ENCODE assay signal across 8 cellular contexts in genomic region chr12:101697197-101697929, GRCh38. TPM values are rescaled to one million over a fixed set of nuclear protein-coding genes. Genes with fewer than 3 reads are reported as not detected.
DNase-seq lines count a peak whose midpoint lies in the region; ATAC-seq and TF ChIP-seq lines count a peak whose summit lies in the region.

Gene CHPT1, plus strand, starts transcription at chr12:101697640. Its CDS starts 222 bp downstream, at chr12:101697862.

- intact Hi-C loops in activated T-helper 2 cell treated with anti-CD3 and anti-CD28 coated beads, Interferon-gamma antibody, Interleukin-2, Interleukin-4, amounts not matched to agents 10 μg/mL and 5 μg/mL and 100 μg/mL, durations not matched to agents 14 hours and 24 hours and 36 hours (cut with micrococcal nuclease): loop anchor here (2.0 to 10.0 kb wide), 3 partner anchors 135 to 367 kb away; partner anchors contain the start of genes GNPTAB and WASHC3

- H3K4me3 ChIP-seq in foreskin fibroblast (ENCODE audit: low read depth in 1 of 2, low read length in 2 of 2) (peak within 1 kb of the TSS; percentile 54 to 80), neuronal stem cell (ENCODE audit: low read length in 2 of 2) (peak within 1 kb of the TSS; percentile 81 to 97), suprapubic skin (peak within 1 kb of the TSS; percentile 97)

- H2BK15ac ChIP-seq in neuronal stem cell (ENCODE audit: low read length): peak within 1 kb of the TSS; percentile 32

- H3K36me3 ChIP-seq in neuronal stem cell (replicated peaks in 1 of 2; ENCODE audit: control insufficient read depth in 2 of 2, insufficient read depth in 2 of 2, low read length in 2 of 2) (no peaks in the 10 kb centered on the region), suprapubic skin (no peaks in the 10 kb centered on the region)

- peak within 1 kb of the TSS; percentile 87 for H3K4me3 Mint-ChIP-seq in activated T-helper 2 cell treated with anti-CD3 and anti-CD28 coated beads, Interferon-gamma antibody, Interleukin-2, Interleukin-4, amounts not matched to agents 10 μg/mL and 5 μg/mL and 100 μg/mL, durations not matched to agents 14 hours and 24 hours and 36 hours (ENCODE audit: low read depth)

- peaks cover 19% of the 10 kb centered on the region for H3K4me1 Mint-ChIP-seq in activated T-helper 2 cell treated with anti-CD3 and anti-CD28 coated beads, Interferon-gamma antibody, Interleukin-2, Interleukin-4, amounts not matched to agents 10 μg/mL and 5 μg/mL and 100 μg/mL, durations not matched to agents 14 hours and 24 hours and 36 hours (ENCODE audit: low read depth)

- no peaks in the 10 kb centered on the region for H3K36me3 Mint-ChIP-seq in activated T-helper 2 cell treated with anti-CD3 and anti-CD28 coated beads, Interferon-gamma antibody, Interleukin-2, Interleukin-4, amounts not matched to agents 10 μg/mL and 5 μg/mL and 100 μg/mL, durations not matched to agents 14 hours and 24 hours and 36 hours (ENCODE audit: low read depth)

- H3K18ac ChIP-seq in neuronal stem cell (ENCODE audit: low read length): peak within 1 kb of the TSS; percentile 95

- H2AFZ ChIP-seq in neuronal stem cell (ENCODE audit: low read length): peak within 1 kb of the TSS; percentile 97

- DNase-seq in D341Med (ENCODE audit: low spot score) (peak; percentile 90), HT1080 (ENCODE audit: low read depth) (peak; percentile 47), RPMI7951 (ENCODE audit: low read depth) (peak; percentile 62), foreskin fibroblast (peak; percentile 23 to 70), neuronal stem cell (ENCODE audit: low spot score) (peak; percentile 63), suprapubic skin (ENCODE audit: low spot score in 2 of 2) (peak; percentile 81 to 86)
- DNase-seq in activated T-helper 2 cell treated with anti-CD3 and anti-CD28 coated beads, Interferon-gamma antibody, Interleukin-2, Interleukin-4, amounts not matched to agents 10 μg/mL and 5 μg/mL and 100 μg/mL, durations not matched to agents 14 hours and 24 hours and 36 hours (ENCODE audit: low spot score): peak; percentile 46

- H3K79me1 ChIP-seq in neuronal stem cell (ENCODE audit: low read depth, low read length): peaks cover 2% of the 10 kb centered on the region

- TF ChIP-seq POLR2A in suprapubic skin (IDR thresholded peaks at IDR 0.05): no peak

- H3K9me3 ChIP-seq in neuronal stem cell (replicated peaks in 1 of 2; ENCODE audit: control insufficient read depth in 2 of 2, insufficient read depth in 1 of 2, low read depth in 1 of 2, low read length in 2 of 2) (peaks cover 0 to 4% of the 10 kb centered on the region in 2 donors), suprapubic skin (no peaks in the 10 kb centered on the region)

- ATAC-seq in GM19468 (IDR thresholded peaks at IDR 0.05; ENCODE audit: extremely low read depth, unreplicated experiment): peak; percentile 41

- peak within 1 kb of the TSS; percentile 90 for H3K9ac ChIP-seq in neuronal stem cell (ENCODE audit: low read depth, low read length, poor library complexity)

- H3K27me3 Mint-ChIP-seq in activated T-helper 2 cell treated with anti-CD3 and anti-CD28 coated beads, Interferon-gamma antibody, Interleukin-2, Interleukin-4, amounts not matched to agents 10 μg/mL and 5 μg/mL and 100 μg/mL, durations not matched to agents 14 hours and 24 hours and 36 hours (ENCODE audit: low read depth): peaks cover 6% of the 10 kb centered on the region

- no peak within 1 kb of the TSS for H4K91ac ChIP-seq in neuronal stem cell (ENCODE audit: low read depth, low read length, poor library complexity)

- no peak within 1 kb of the TSS for H2AK5ac ChIP-seq in neuronal stem cell (ENCODE audit: low read depth, low read length)

- no CpG with 5 or more reads among the region's 80 CpGs for WGBS in neuronal stem cell (ENCODE audit: extremely low coverage in 2 of 2, insufficient read length in 2 of 2, insufficient replicate concordance in 1 of 2), 2 donors
- 3% methylated on average over 21 of the region's 80 CpGs for WGBS in suprapubic skin

- H3K4me1 ChIP-seq in neuronal stem cell (ENCODE audit: control insufficient read depth in 2 of 2, insufficient read depth in 1 of 2, low read depth in 1 of 2, low read length in 2 of 2) (peaks cover 0 to 2% of the 10 kb centered on the region in 2 donors), suprapubic skin (peaks cover 49% of the 10 kb centered on the region)

- H4K8ac ChIP-seq in neuronal stem cell (ENCODE audit: low read depth, low read length): no peak within 1 kb of the TSS

- no peak within 1 kb of the TSS for H3K27ac ChIP-seq in neuronal stem cell (replicated peaks; ENCODE audit: low read length)
- peak within 1 kb of the TSS; percentile 94 for H3K27ac ChIP-seq in suprapubic skin

- peak within 1 kb of the TSS; percentile 73 for H3K27ac Mint-ChIP-seq in activated T-helper 2 cell treated with anti-CD3 and anti-CD28 coated beads, Interferon-gamma antibody, Interleukin-2, Interleukin-4, amounts not matched to agents 10 μg/mL and 5 μg/mL and 100 μg/mL, durations not matched to agents 14 hours and 24 hours and 36 hours

- peak within 1 kb of the TSS; percentile 99 for H3K4me2 ChIP-seq in neuronal stem cell (ENCODE audit: insufficient read depth, low read length, poor library complexity, severe bottlenecking)

- no peak within 1 kb of the TSS for H2BK5ac ChIP-seq in neuronal stem cell (ENCODE audit: low read length)

- H3K27me3 ChIP-seq in neuronal stem cell (ENCODE audit: control insufficient read depth in 3 of 3, insufficient read depth in 3 of 3, low read depth in 1 of 3, low read length in 3 of 3) (peaks cover 0 to 23% (median 20%) of the 10 kb centered on the region in 3 experiments), suprapubic skin (no peaks in the 10 kb centered on the region)

- peak within 1 kb of the TSS; percentile 90 for H3K14ac ChIP-seq in neuronal stem cell (ENCODE audit: low read length)

- TF ChIP-seq CTCF in foreskin fibroblast (IDR thresholded peaks at IDR 0.05; ENCODE audit: low read depth, low read length) (no peak), suprapubic skin (IDR thresholded peaks at IDR 0.05) (no peak)

- peak within 1 kb of the TSS; percentile 92 for H3K23ac ChIP-seq in neuronal stem cell (ENCODE audit: low read depth, low read length, poor library complexity)

- H3K4ac ChIP-seq in neuronal stem cell (ENCODE audit: low read length): no peak within 1 kb of the TSS

- H2BK12ac ChIP-seq in neuronal stem cell (ENCODE audit: low read length): no peak within 1 kb of the TSS

- no peaks in the 10 kb centered on the region for H3K9me3 Mint-ChIP-seq in activated T-helper 2 cell treated with anti-CD3 and anti-CD28 coated beads, Interferon-gamma antibody, Interleukin-2, Interleukin-4, amounts not matched to agents 10 μg/mL and 5 μg/mL and 100 μg/mL, durations not matched to agents 14 hours and 24 hours and 36 hours

- TF ChIP-seq EP300 in suprapubic skin (IDR thresholded peaks at IDR 0.05): no peak

- no peak within 1 kb of the TSS for H2BK120ac ChIP-seq in neuronal stem cell (ENCODE audit: low read depth, low read length)

RNA-seq across cellular contexts. Expression of gene CHPT1, which starts in this region (rescaled TPM):
- 59.8 and 82.5 TPM in 2 replicates for total RNA-seq in HT1080 (2014; rRNA removed; shearing (Covaris generic))
- polyA plus RNA-seq in HT1080 (2015; cell fraction: cytosol; rRNA removed): 40.5 and 46.0 TPM in 2 replicates
- polyA plus RNA-seq in HT1080 (2015; cell fraction: nucleus; rRNA removed): 16.7 and 17.4 TPM in 2 replicates
- 34.3 and 39.2 TPM in 2 replicates for total RNA-seq in RPMI7951 (2014; rRNA removed; shearing (Covaris generic))
- total RNA-seq in activated T-helper 2 cell treated with anti-CD3 and anti-CD28 coated beads, Interferon-gamma antibody, Interleukin-2, Interleukin-4, amounts not matched to agents 10 μg/mL and 5 μg/mL and 100 μg/mL, durations not matched to agents 14 hours and 24 hours and 36 hours: 17.6 and 18.3 TPM in 2 replicates
- polyA plus RNA-seq in neuronal stem cell (2013, experiment 1 of 2): 6.2 TPM
- 6.3 TPM for polyA plus RNA-seq in neuronal stem cell (2013, experiment 2 of 2)
- total RNA-seq in suprapubic skin: 100 to 1,000 TPM in 1 of 4 donors, 10 to 100 TPM in 3; 54.6 to 125 (median 75.5) TPM
